Comparison of ENCODE assay signal across 10 cellular contexts in the genomic region with DNA sequence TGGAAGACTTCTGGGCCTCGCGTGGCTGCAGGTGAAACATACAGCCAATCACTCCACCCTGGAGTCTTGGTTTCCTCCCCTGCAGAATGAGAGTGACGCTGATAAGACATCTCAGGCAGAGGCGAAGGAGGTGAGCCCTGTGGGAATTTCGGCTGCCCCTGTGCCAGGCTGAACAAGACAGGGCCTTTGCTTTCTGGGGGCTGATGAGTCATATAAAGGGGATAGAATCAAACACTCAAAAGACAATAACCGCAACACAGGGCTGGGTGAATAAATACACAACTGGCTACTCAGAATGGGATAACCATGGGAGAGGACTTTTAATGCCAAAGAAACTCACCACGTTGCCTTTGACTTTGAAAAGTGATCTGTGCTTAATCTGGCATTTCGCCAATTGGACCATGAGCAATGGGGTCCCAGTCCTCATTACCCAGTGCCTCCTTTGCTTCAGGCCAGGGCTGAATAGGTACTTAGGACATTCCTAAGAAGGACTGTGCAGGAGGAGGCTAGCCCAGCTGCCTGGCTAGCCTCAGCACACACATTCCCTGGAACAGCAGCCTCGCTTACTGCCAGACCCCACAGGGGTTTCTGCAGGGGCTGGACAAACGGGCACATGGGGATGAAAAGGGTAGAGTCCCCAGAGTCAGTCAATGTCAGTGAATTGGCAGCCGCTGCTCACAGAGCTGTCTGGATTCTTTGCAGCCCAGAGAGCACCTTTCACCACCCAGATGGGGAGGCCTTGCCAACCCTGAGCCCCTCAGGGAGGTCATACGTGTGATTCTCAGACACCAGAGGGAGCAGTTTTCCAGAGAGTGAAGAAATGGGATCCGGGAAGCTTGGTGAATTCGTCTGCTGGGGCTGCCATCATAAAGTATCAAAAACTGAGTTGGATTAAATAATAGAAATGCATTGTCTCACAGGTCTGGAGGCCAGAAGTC.
DNase-seq lines count a peak whose midpoint lies in the region; ATAC-seq and TF ChIP-seq lines count a peak whose summit lies in the region.
"Had no signal": no experiment of that assay in that cellular context is flagged by ENCODE, and none has a peak within 500 bp of the region (broad histone marks: within the 10 kb centered on the region; RNA-seq: fewer than 3 reads in every experiment).

No MANE protein-coding gene starts in this region.

- POLR2A ChIA-PET in activated CD8-positive, alpha-beta T cell treated with anti-CD3 and anti-CD28 coated beads, Interleukin-2, amount 10 ng/mL, durations not matched to agents 7 days and 5 days (lab: Charles Lee), result no interaction called here

- no peak overlapping the region for H3K4me3 Mint-ChIP-seq in activated CD8-positive, alpha-beta T cell treated with anti-CD3 and anti-CD28 coated beads, Interleukin-2, amount 10 ng/mL, durations not matched to agents 7 days and 5 days
- H3K4me3 Mint-ChIP-seq: CD4-positive, CD25-positive, alpha-beta regulatory T cell; effector memory CD8-positive, alpha-beta T cell had no signal

- no peak overlapping the region for H3K4me3 ChIP-seq in fibroblast of mammary gland (ENCODE audit: control insufficient read depth, low read depth, low read length)

- TF ChIP-seq CTCF in fibroblast of mammary gland (conservative IDR thresholded peaks at IDR 0.05; ENCODE audit: control insufficient read depth, insufficient read depth, low read depth, low read length), result peak; percentile 39

- H3K36me3 Mint-ChIP-seq in activated CD8-positive, alpha-beta T cell treated with anti-CD3 and anti-CD28 coated beads, Interleukin-2, amount 10 ng/mL, durations not matched to agents 7 days and 5 days (ENCODE audit: low read depth), result no peaks in the 10 kb centered on the region
- H3K36me3 Mint-ChIP-seq: CD4-positive, CD25-positive, alpha-beta regulatory T cell had no signal

- H3K27ac Mint-ChIP-seq in activated CD8-positive, alpha-beta T cell treated with anti-CD3 and anti-CD28 coated beads, Interleukin-2, amount 10 ng/mL, durations not matched to agents 7 days and 5 days, result no peak overlapping the region
- H3K27ac Mint-ChIP-seq: CD4-positive, CD25-positive, alpha-beta regulatory T cell; effector memory CD8-positive, alpha-beta T cell had no signal

- CTCF ChIA-PET in activated CD8-positive, alpha-beta T cell treated with anti-CD3 and anti-CD28 coated beads, Interleukin-2, amount 10 ng/mL, durations not matched to agents 7 days and 5 days (lab: Charles Lee), result no interaction called here

- H3K9me3 Mint-ChIP-seq in activated CD8-positive, alpha-beta T cell treated with anti-CD3 and anti-CD28 coated beads, Interleukin-2, amount 10 ng/mL, durations not matched to agents 7 days and 5 days (ENCODE audit: insufficient read depth), result no peaks in the 10 kb centered on the region
- H3K9me3 Mint-ChIP-seq: effector memory CD8-positive, alpha-beta T cell had no signal

- no peaks in the 10 kb centered on the region for H3K4me1 Mint-ChIP-seq in activated CD8-positive, alpha-beta T cell treated with anti-CD3 and anti-CD28 coated beads, Interleukin-2, amount 10 ng/mL, durations not matched to agents 7 days and 5 days (ENCODE audit: low read depth)
- H3K4me1 Mint-ChIP-seq: CD4-positive, CD25-positive, alpha-beta regulatory T cell had no signal

- ATAC-seq in GM18873 (IDR thresholded peaks at IDR 0.05; ENCODE audit: low FRiP score, unreplicated experiment), result no peak
- ATAC-seq in activated CD8-positive, alpha-beta T cell treated with anti-CD3 and anti-CD28 coated beads, Interleukin-2, amount 10 ng/mL, durations not matched to agents 7 days and 5 days, result no peak
- ATAC-seq: effector memory CD8-positive, alpha-beta T cell had no signal

- peaks cover 12% of the 10 kb centered on the region for H3K27me3 Mint-ChIP-seq in activated CD8-positive, alpha-beta T cell treated with anti-CD3 and anti-CD28 coated beads, Interleukin-2, amount 10 ng/mL, durations not matched to agents 7 days and 5 days (ENCODE audit: low read depth)
- H3K27me3 Mint-ChIP-seq: CD4-positive, CD25-positive, alpha-beta regulatory T cell had no signal

- DNase-seq in NCI-H2171 treated with DMSO at 0.1 percent for 48 hours (lab: John Stamatoyannopoulos, UW), result peak; percentile 38
- no peak for DNase-seq in NCI-H2171 (lab: John Stamatoyannopoulos, UW)
- DNase-seq in NCI-H1694 (lab: John Stamatoyannopoulos, UW), result peak; percentile 68
- DNase-seq in fibroblast of mammary gland (ENCODE audit: low read depth), result peak; percentile 55
- peak; percentile 36 for DNase-seq in smooth muscle cell of the brain vasculature (ENCODE audit: low read depth, low spot score)
- DNase-seq in activated CD8-positive, alpha-beta T cell treated with anti-CD3 and anti-CD28 coated beads, Interleukin-2, amount 10 ng/mL, durations not matched to agents 7 days and 5 days, result no peak
- DNase-seq in cerebellum (ENCODE audit: low spot score), result no peak
- DNase-seq: CD4-positive, CD25-positive, alpha-beta regulatory T cell; effector memory CD8-positive, alpha-beta T cell had no signal

Comparison
In these comparisons a context has a peak if more than half of its experiments do, and no peak if none do; other contexts are left out.
1. DNase-seq: peak in NCI-H2171 treated with DMSO at 0.1 percent for 48 hours (single experiment), NCI-H1694 (single experiment), fibroblast of mammary gland (single experiment) and smooth muscle cell of the brain vasculature (single experiment); none in NCI-H2171 (single experiment), activated CD8-positive, alpha-beta T cell treated with anti-CD3 and anti-CD28 coated beads, Interleukin-2, amount 10 ng/mL, durations not matched to agents 7 days and 5 days (single experiment) and cerebellum (single experiment).